Comparison of ENCODE assay signal across 8 cellular contexts in the genomic region with DNA sequence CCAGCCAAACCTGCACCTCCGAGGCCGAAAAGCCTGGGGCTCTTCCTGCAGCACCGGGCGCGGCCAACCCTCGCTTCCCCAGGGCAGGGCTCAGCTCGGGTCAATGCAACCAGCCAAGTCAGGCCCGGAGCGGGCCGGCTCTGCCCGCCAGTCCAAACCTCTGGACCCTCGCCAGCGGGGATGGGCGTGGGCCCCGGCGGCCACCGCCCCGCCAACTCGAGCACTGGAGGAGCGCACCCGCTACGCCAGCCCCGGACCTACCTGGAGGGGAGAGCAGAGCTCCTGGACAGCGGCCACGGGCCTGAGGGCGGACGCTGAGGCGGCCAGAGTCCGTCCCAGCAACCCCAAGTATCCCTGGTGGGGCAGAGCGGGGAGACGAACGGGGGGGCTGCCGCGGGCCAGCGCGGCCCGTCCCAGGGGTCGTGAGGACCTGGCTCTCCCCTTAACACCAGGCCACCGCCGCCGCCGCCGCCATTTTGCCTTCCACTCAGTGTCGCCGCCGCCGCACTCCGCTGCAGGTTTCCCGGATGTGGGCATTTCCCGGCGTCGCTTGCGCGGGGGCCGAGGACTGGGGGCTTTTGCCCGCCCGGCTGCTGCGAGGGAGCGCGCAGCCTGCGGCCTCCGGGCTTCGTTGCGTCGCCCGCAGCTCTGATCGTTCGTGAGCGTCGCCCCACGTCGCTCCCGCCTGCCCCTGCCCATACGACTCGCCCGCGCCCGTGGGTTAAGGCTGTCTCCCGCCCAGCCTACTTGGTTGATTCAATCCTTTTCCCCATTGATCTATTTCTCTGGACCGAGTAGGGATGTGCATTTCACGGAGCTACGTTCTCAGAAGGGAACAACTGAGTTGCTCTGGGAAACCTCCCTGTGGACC. TPM values are rescaled to one million over a fixed set of nuclear protein-coding genes. Genes with fewer than 3 reads are reported as not detected.
DNase-seq lines count a peak whose midpoint lies in the region; ATAC-seq lines count a peak whose summit lies in the region.

A gene (minus strand): TSS at position 514 of the 871 bp plus-strand sequence. CDS start 15,975 bp downstream, outside the sequence.

- no peaks in the 10 kb centered on the region for H3K79me1 ChIP-seq in mesenchymal stem cell (replicated peaks; ENCODE audit: low read length, poor library complexity, severe bottlenecking)

- peaks cover 0 to under 1% of the 10 kb centered on the region in 2 experiments for H3K36me3 ChIP-seq in mesenchymal stem cell (ENCODE audit: control insufficient read depth in 1 of 2, insufficient read depth in 2 of 2, low read depth in 1 of 2, low read length in 2 of 2)

- peak within 1 kb of the TSS; percentile 16 to 95 for H3K4ac ChIP-seq in mesenchymal stem cell (ENCODE audit: low read depth in 1 of 2, low read length in 2 of 2)

- no peaks in the 10 kb centered on the region for H3K27me3 Mint-ChIP-seq in effector memory CD8-positive, alpha-beta T cell

- H2AFZ ChIP-seq in mesenchymal stem cell (ENCODE audit: low read depth, low read length): peak within 1 kb of the TSS; percentile 87

- H3K23ac ChIP-seq in mesenchymal stem cell (ENCODE audit: low read length in 2 of 2): peak within 1 kb of the TSS in 1 of 2 experiments; percentile 99

- peaks cover 23% of the 10 kb centered on the region for H3K36me3 Mint-ChIP-seq in effector memory CD8-positive, alpha-beta T cell (ENCODE audit: insufficient read depth)

- peak within 1 kb of the TSS; percentile 58 for H2BK120ac ChIP-seq in mesenchymal stem cell (ENCODE audit: low read depth, low read length)

- H3K4me1 Mint-ChIP-seq in effector memory CD8-positive, alpha-beta T cell (ENCODE audit: low read depth in 2 of 2): peaks cover 18 to 35% of the 10 kb centered on the region in 2 donors

- H4K91ac ChIP-seq in mesenchymal stem cell (ENCODE audit: low read length): peak within 1 kb of the TSS; percentile 99

- H3K27ac Mint-ChIP-seq in effector memory CD8-positive, alpha-beta T cell: peak within 1 kb of the TSS; percentile 97 to 98

- peak within 1 kb of the TSS in 1 of 2 experiments; percentile 97 for H3K14ac ChIP-seq in mesenchymal stem cell (ENCODE audit: low read length in 2 of 2)

- no peaks in the 10 kb centered on the region for H3K27me3 ChIP-seq in mesenchymal stem cell (ENCODE audit: control insufficient read depth in 1 of 2, insufficient read depth in 1 of 2, low read length in 2 of 2)

- H3K4me3 ChIP-seq in mesenchymal stem cell (ENCODE audit: insufficient read depth in 1 of 2, low read depth in 1 of 2, low read length in 2 of 2): peak within 1 kb of the TSS; percentile 93 to 97

- H3K27ac ChIP-seq in mesenchymal stem cell (ENCODE audit: low read length, poor library complexity, severe bottlenecking): peak within 1 kb of the TSS; percentile 78

- H3K4me2 ChIP-seq in mesenchymal stem cell (ENCODE audit: low read length, poor library complexity, severe bottlenecking): peak within 1 kb of the TSS; percentile 79

- no peaks in the 10 kb centered on the region for H3K9me3 ChIP-seq in mesenchymal stem cell (ENCODE audit: control insufficient read depth, low read length)

- peak; percentile 83 for ATAC-seq in GM21360 (IDR thresholded peaks at IDR 0.05; ENCODE audit: unreplicated experiment)
- ATAC-seq in effector memory CD8-positive, alpha-beta T cell (replicated peaks): peak; percentile 91

- H3K4me1 ChIP-seq in mesenchymal stem cell (ENCODE audit: control insufficient read depth, insufficient read depth, low read depth, low read length): no peaks in the 10 kb centered on the region

- H4K8ac ChIP-seq in mesenchymal stem cell (ENCODE audit: low read length): peak within 1 kb of the TSS; percentile 94

- H3K4me3 Mint-ChIP-seq in effector memory CD8-positive, alpha-beta T cell: peak within 1 kb of the TSS; percentile 97

- peak within 1 kb of the TSS in 1 of 2 experiments; percentile 49 for H2BK12ac ChIP-seq in mesenchymal stem cell (ENCODE audit: low read length in 2 of 2)

- peak within 1 kb of the TSS; percentile 79 for H2BK5ac ChIP-seq in mesenchymal stem cell (ENCODE audit: low read depth, low read length, poor library complexity, severe bottlenecking)

- WGBS in mesenchymal stem cell: under 1% methylated on average over 71 of the region's 82 CpGs

- peak within 1 kb of the TSS; percentile 99 for H3K18ac ChIP-seq in mesenchymal stem cell (ENCODE audit: low read depth in 1 of 2, low read length in 2 of 2)

- no peak within 1 kb of the TSS for H2AK5ac ChIP-seq in mesenchymal stem cell (ENCODE audit: low read length, severe bottlenecking)

- H2BK15ac ChIP-seq in mesenchymal stem cell (ENCODE audit: low read depth, poor library complexity, severe bottlenecking): peak within 1 kb of the TSS; percentile 60

- peak within 1 kb of the TSS; percentile 93 for H3K9ac ChIP-seq in mesenchymal stem cell (ENCODE audit: low read length)

- peak; percentile 67 for DNase-seq in COLO829 (ENCODE audit: low spot score)
- peak; percentile 74 for DNase-seq in HT-29 (ENCODE audit: low spot score)
- DNase-seq in NOMO-1 treated with DMSO at 0.1 percent for 48 hours (lab: John Stamatoyannopoulos, UW; ENCODE audit: unreplicated experiment): peak; percentile 80
- DNase-seq in activated CD8-positive, alpha-beta memory T cell treated with anti-CD3 and anti-CD28 coated beads for 4 hours (ENCODE audit: low read depth in 2 of 2): peak; percentile 82 to 86
- peak; percentile 91 for DNase-seq in effector memory CD8-positive, alpha-beta T cell
- DNase-seq in mesenchymal stem cell: peak; percentile 88
- DNase-seq in stimulated activated CD8-positive, alpha-beta memory T cell treated with anti-CD3 and anti-CD28 coated beads, Interleukin-12 subunit alpha, Interleukin-12 subunit beta, amount 100 ng/mL, for 4 hours (ENCODE audit: low read depth): peak; percentile 87

- H3K9me3 Mint-ChIP-seq in effector memory CD8-positive, alpha-beta T cell: no peaks in the 10 kb centered on the region

RNA-seq across cellular contexts. Expression of the gene that starts here (rescaled TPM):
- 9.2 and 9.4 TPM in 2 replicates for total RNA-seq in HT-29 (2014; rRNA removed; shearing (Covaris generic))
- 10.2 TPM for polyA plus RNA-seq in mesenchymal stem cell (2013, experiment 1 of 2)
- 10.0 TPM for polyA plus RNA-seq in mesenchymal stem cell (2013, experiment 2 of 2)

Comparison
In these comparisons a context has a peak if more than half of its experiments do, and no peak if none do; other contexts are left out.
1. Peak in every context shown above with its lines: DNase-seq, ATAC-seq, H3K4me3 ChIP-seq and H3K27ac ChIP-seq.